Comparison of ENCODE assay signal across 10 cellular contexts in the genomic region with DNA sequence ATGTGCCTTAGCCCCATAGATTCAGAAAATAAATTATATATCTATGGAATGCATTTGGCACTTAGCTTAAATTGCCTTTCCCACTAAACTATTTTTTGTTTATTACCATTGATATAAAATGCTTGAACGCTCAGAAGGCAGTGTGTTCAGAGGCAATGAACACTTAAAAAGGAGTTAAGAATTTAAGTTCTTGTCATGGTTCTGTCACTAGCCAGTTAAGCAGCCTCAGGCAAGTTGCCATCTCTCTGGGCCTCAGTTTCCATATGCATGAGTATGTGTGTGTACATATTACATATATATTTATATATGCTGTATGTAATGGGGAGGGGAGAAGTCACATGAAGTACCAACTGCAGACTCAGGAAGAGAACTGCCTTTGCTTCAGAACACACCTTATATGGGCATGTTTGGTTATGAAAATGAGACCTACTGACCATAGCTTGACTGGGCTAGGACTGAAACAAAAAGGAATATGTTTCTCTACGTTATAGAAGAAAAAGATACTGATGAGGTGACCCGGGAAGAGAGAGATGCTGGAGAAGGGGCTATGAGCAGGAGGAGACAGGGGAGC.
DNase-seq lines count a peak whose midpoint lies in the region; ATAC-seq and TF ChIP-seq lines count a peak whose summit lies in the region.
"Had no signal": no experiment of that assay in that cellular context is flagged by ENCODE, and none has a peak within 500 bp of the region (broad histone marks: within the 10 kb centered on the region; RNA-seq: fewer than 3 reads in every experiment).

No MANE protein-coding gene starts in this region.

- H3K27me3 Mint-ChIP-seq in HFFc6 (ENCODE audit: insufficient read depth), result no peaks in the 10 kb centered on the region; the same call in none of the 2 replicates
- H3K27me3 Mint-ChIP-seq in stimulated activated naive B cell treated with anti-CD40 and anti-IgM and Interleukin-4, amounts not matched to agents 10 μg/mL and 1 μg/mL and 100 μg/mL, for 72 hours, result no peaks in the 10 kb centered on the region

- no peak overlapping the region for H3K27ac ChIP-seq in right atrium auricular region

- TF ChIP-seq CTCF in HFFc6 (IDR thresholded peaks at IDR 0.05) (no peak), right atrium auricular region (IDR thresholded peaks at IDR 0.05) (no peak)

- peak overlapping the region; percentile 48 for H3K27ac Mint-ChIP-seq in HFFc6
- no peak overlapping the region for H3K27ac Mint-ChIP-seq in stimulated activated naive B cell treated with anti-CD40 and anti-IgM and Interleukin-4, amounts not matched to agents 10 μg/mL and 1 μg/mL and 100 μg/mL, for 72 hours

- no peaks in the 10 kb centered on the region for H3K27me3 ChIP-seq in right atrium auricular region

- H3K36me3 Mint-ChIP-seq in HFFc6 (ENCODE audit: low read depth), result peaks cover 10% of the 10 kb centered on the region; the same call in 1 of the 2 replicates
- H3K36me3 Mint-ChIP-seq in stimulated activated naive B cell treated with anti-CD40 and anti-IgM and Interleukin-4, amounts not matched to agents 10 μg/mL and 1 μg/mL and 100 μg/mL, for 72 hours, result peaks cover 0 to 2% of the 10 kb centered on the region in 2 donors

- H3K9me3 Mint-ChIP-seq in HFFc6, result peaks cover 4% of the 10 kb centered on the region; the same call in 1 of the 2 replicates
- peaks cover 4 to 5% of the 10 kb centered on the region in 2 donors for H3K9me3 Mint-ChIP-seq in stimulated activated naive B cell treated with anti-CD40 and anti-IgM and Interleukin-4, amounts not matched to agents 10 μg/mL and 1 μg/mL and 100 μg/mL, for 72 hours

- DNase-seq in HFFc6 (no peak), kidney glomerular epithelial cell (lab: John Stamatoyannopoulos, UW) (peak; percentile 21), NCI-H187 treated with DMSO at 0.1 percent for 48 hours (lab: John Stamatoyannopoulos, UW) (no peak), right atrium auricular region (ENCODE audit: low spot score) (no peak)
- no peak for DNase-seq in stimulated activated naive B cell treated with anti-CD40 and anti-IgM and Interleukin-4, amounts not matched to agents 10 μg/mL and 1 μg/mL and 100 μg/mL, for 72 hours
- no peak for DNase-seq in activated CD4-positive, alpha-beta T cell treated with anti-CD3 and anti-CD28 coated beads, Interleukin-2, amount 50 U/mL, for 4 hours
- DNase-seq: NCI-H1930, substantia nigra had no signal

- no peak overlapping the region for H3K4me3 Mint-ChIP-seq in HFFc6
- no peak overlapping the region for H3K4me3 Mint-ChIP-seq in stimulated activated naive B cell treated with anti-CD40 and anti-IgM and Interleukin-4, amounts not matched to agents 10 μg/mL and 1 μg/mL and 100 μg/mL, for 72 hours

- H3K4me1 Mint-ChIP-seq in HFFc6 (ENCODE audit: low read depth), result peaks cover 66% of the 10 kb centered on the region
- peaks cover 0 to 8% of the 10 kb centered on the region in 2 donors for H3K4me1 Mint-ChIP-seq in stimulated activated naive B cell treated with anti-CD40 and anti-IgM and Interleukin-4, amounts not matched to agents 10 μg/mL and 1 μg/mL and 100 μg/mL, for 72 hours

- no peaks in the 10 kb centered on the region for H3K9me3 ChIP-seq in right atrium auricular region

- ATAC-seq in GM18858 (IDR thresholded peaks at IDR 0.05; ENCODE audit: unreplicated experiment), result peak; percentile 37
- peak; percentile 34 for ATAC-seq in HG03558 (IDR thresholded peaks at IDR 0.05; ENCODE audit: extremely low read depth, unreplicated experiment)
- ATAC-seq in stimulated activated naive B cell treated with anti-CD40 and anti-IgM and Interleukin-4, amounts not matched to agents 10 μg/mL and 1 μg/mL and 100 μg/mL, for 72 hours (replicated peaks), result no peak

- no peak overlapping the region for H3K4me3 ChIP-seq in right atrium auricular region

- no peaks in the 10 kb centered on the region for H3K36me3 ChIP-seq in right atrium auricular region

- peaks cover 0 to 15% of the 10 kb centered on the region in 2 donors for H3K4me1 ChIP-seq in right atrium auricular region

Comparison
In these comparisons a context has a peak if more than half of its experiments do, and no peak if none do; other contexts are left out.
1. ATAC-seq: peak in GM18858 (single experiment) and HG03558 (single experiment); none in stimulated activated naive B cell treated with anti-CD40 and anti-IgM and Interleukin-4, amounts not matched to agents 10 μg/mL and 1 μg/mL and 100 μg/mL, for 72 hours (0 of 2).